Comparison of ENCODE assay signal across 35 cellular contexts in genomic region chr7:11335951-11336350, GRCh38.
"Had no signal": no experiment of that assay in that cellular context is flagged by ENCODE, and none has a peak within 500 bp of the region (broad histone marks: within the 10 kb centered on the region; RNA-seq: fewer than 3 reads in every experiment).

No MANE protein-coding gene starts in this region.

- H3K4me3 ChIP-seq: ascending aorta, cardiac muscle cell had no signal

- H3K27ac Mint-ChIP-seq: activated B cell treated with CpG ODN at 0.5 μM for 24 hours; activated CD4-positive, alpha-beta memory T cell treated with anti-CD3 and anti-CD28 coated beads for 36 hours; activated CD4-positive, alpha-beta T cell treated with anti-CD3 and anti-CD28 coated beads, Interleukin-2, amount 10 ng/mL, durations not matched to agents 24 days and 14 days; activated CD8-positive, alpha-beta T cell treated with anti-CD3 and anti-CD28 coated beads for 36 hours; activated naive CD4-positive, alpha-beta T cell treated with anti-CD3 and anti-CD28 coated beads, Interleukin-2, amount 10 ng/mL, durations not matched to agents 7 days and 5 days; activated naive CD4-positive, alpha-beta T cell treated with anti-CD3 and anti-CD28 coated beads, Interleukin-2, amount 50 U/mL, for 24 hours; activated naive CD8-positive, alpha-beta T cell; activated naive CD8-positive, alpha-beta T cell treated with anti-CD3 and anti-CD28 coated beads, Interleukin-2, amount 10 ng/mL, durations not matched to agents 7 days and 5 days; activated naive CD8-positive, alpha-beta T cell treated with anti-CD3 and anti-CD28 coated beads, Interleukin-2, amount 50 U/mL, for 24 hours; activated T-cell treated with anti-CD3 and anti-CD28 coated beads, Interleukin-2, amount 50 U/mL, for 72 hours; activated T-helper 1 cell treated with anti-CD3 and anti-CD28 coated beads, Interleukin-12 subunit alpha, Interleukin-12 subunit beta, Interleukin-2, Interleukin-4 antibody, amounts not matched to agents 30 ng/mL and 10 ng/mL and 1 ng/mL, durations not matched to agents 14 hours and 24 hours and 36 hours; activated T-helper 17 cell treated with anti-CD3 and anti-CD28 coated beads, Interleukin-2, amount 50 U/mL, for 72 hours; brain; T-cell; T-helper 17 cell had no signal

- H3K9me3 ChIP-seq: ascending aorta had no signal

- H3K4me1 Mint-ChIP-seq: activated B cell treated with CpG ODN at 0.5 μM for 24 hours; activated CD4-positive, alpha-beta T cell treated with anti-CD3 and anti-CD28 coated beads, Interleukin-2, amount 10 ng/mL, durations not matched to agents 24 days and 14 days; activated naive CD4-positive, alpha-beta T cell treated with anti-CD3 and anti-CD28 coated beads, Interleukin-2, amount 10 ng/mL, durations not matched to agents 7 days and 5 days; activated naive CD4-positive, alpha-beta T cell treated with anti-CD3 and anti-CD28 coated beads, Interleukin-2, amount 50 U/mL, for 24 hours; activated naive CD8-positive, alpha-beta T cell treated with anti-CD3 and anti-CD28 coated beads, Interleukin-2, amount 10 ng/mL, durations not matched to agents 7 days and 5 days; activated naive CD8-positive, alpha-beta T cell treated with anti-CD3 and anti-CD28 coated beads, Interleukin-2, amount 50 U/mL, for 24 hours; activated T-helper 17 cell treated with anti-CD3 and anti-CD28 coated beads, Interleukin-2, amount 50 U/mL, for 72 hours; central memory CD8-positive, alpha-beta T cell; T-cell; T-helper 17 cell had no signal

- H3K4me3 Mint-ChIP-seq: activated B cell treated with CpG ODN at 0.5 μM for 24 hours; activated CD4-positive, alpha-beta memory T cell treated with anti-CD3 and anti-CD28 coated beads for 36 hours; activated CD4-positive, alpha-beta T cell treated with anti-CD3 and anti-CD28 coated beads, Interleukin-2, amount 10 ng/mL, durations not matched to agents 24 days and 14 days; activated CD8-positive, alpha-beta T cell treated with anti-CD3 and anti-CD28 coated beads for 36 hours; activated naive CD4-positive, alpha-beta T cell treated with anti-CD3 and anti-CD28 coated beads, Interleukin-2, amount 10 ng/mL, durations not matched to agents 7 days and 5 days; activated naive CD4-positive, alpha-beta T cell treated with anti-CD3 and anti-CD28 coated beads, Interleukin-2, amount 50 U/mL, for 24 hours; activated naive CD8-positive, alpha-beta T cell; activated naive CD8-positive, alpha-beta T cell treated with anti-CD3 and anti-CD28 coated beads, Interleukin-2, amount 10 ng/mL, durations not matched to agents 7 days and 5 days; activated naive CD8-positive, alpha-beta T cell treated with anti-CD3 and anti-CD28 coated beads, Interleukin-2, amount 50 U/mL, for 24 hours; activated T-cell treated with anti-CD3 and anti-CD28 coated beads, Interleukin-2, amount 50 U/mL, for 4 hours; activated T-cell treated with anti-CD3 and anti-CD28 coated beads, Interleukin-2, amount 50 U/mL, for 72 hours; activated T-helper 1 cell treated with anti-CD3 and anti-CD28 coated beads, Interleukin-12 subunit alpha, Interleukin-12 subunit beta, Interleukin-2, Interleukin-4 antibody, amounts not matched to agents 30 ng/mL and 10 ng/mL and 1 ng/mL, durations not matched to agents 14 hours and 24 hours and 36 hours; activated T-helper 17 cell treated with anti-CD3 and anti-CD28 coated beads, Interleukin-2, amount 50 U/mL, for 72 hours; brain; central memory CD8-positive, alpha-beta T cell; T-cell; T-helper 17 cell had no signal

- H3K36me3 ChIP-seq: ascending aorta, cardiac muscle cell had no signal

- H3K9me3 Mint-ChIP-seq: activated CD4-positive, alpha-beta memory T cell treated with anti-CD3 and anti-CD28 coated beads for 36 hours; activated CD4-positive, alpha-beta T cell treated with anti-CD3 and anti-CD28 coated beads, Interleukin-2, amount 10 ng/mL, durations not matched to agents 24 days and 14 days; activated CD8-positive, alpha-beta T cell treated with anti-CD3 and anti-CD28 coated beads for 36 hours; activated naive CD4-positive, alpha-beta T cell treated with anti-CD3 and anti-CD28 coated beads, Interleukin-2, amount 10 ng/mL, durations not matched to agents 7 days and 5 days; activated naive CD4-positive, alpha-beta T cell treated with anti-CD3 and anti-CD28 coated beads, Interleukin-2, amount 50 U/mL, for 24 hours; activated naive CD8-positive, alpha-beta T cell treated with anti-CD3 and anti-CD28 coated beads, Interleukin-2, amount 10 ng/mL, durations not matched to agents 7 days and 5 days; activated naive CD8-positive, alpha-beta T cell treated with anti-CD3 and anti-CD28 coated beads, Interleukin-2, amount 50 U/mL, for 24 hours; activated T-cell treated with anti-CD3 and anti-CD28 coated beads, Interleukin-2, amount 50 U/mL, for 4 hours; activated T-cell treated with anti-CD3 and anti-CD28 coated beads, Interleukin-2, amount 50 U/mL, for 72 hours; activated T-helper 1 cell treated with anti-CD3 and anti-CD28 coated beads, Interleukin-12 subunit alpha, Interleukin-12 subunit beta, Interleukin-2, Interleukin-4 antibody, amounts not matched to agents 30 ng/mL and 10 ng/mL and 1 ng/mL, durations not matched to agents 14 hours and 24 hours and 36 hours; activated T-helper 17 cell treated with anti-CD3 and anti-CD28 coated beads, Interleukin-2, amount 50 U/mL, for 72 hours; central memory CD8-positive, alpha-beta T cell; T-cell had no signal

- H3K27ac ChIP-seq: ascending aorta, cardiac muscle cell, VCaP had no signal

- H3K36me3 Mint-ChIP-seq: activated CD4-positive, alpha-beta memory T cell treated with anti-CD3 and anti-CD28 coated beads for 36 hours; activated naive CD4-positive, alpha-beta T cell treated with anti-CD3 and anti-CD28 coated beads, Interleukin-2, amount 10 ng/mL, durations not matched to agents 7 days and 5 days; activated naive CD4-positive, alpha-beta T cell treated with anti-CD3 and anti-CD28 coated beads, Interleukin-2, amount 50 U/mL, for 24 hours; activated naive CD8-positive, alpha-beta T cell; activated naive CD8-positive, alpha-beta T cell treated with anti-CD3 and anti-CD28 coated beads, Interleukin-2, amount 10 ng/mL, durations not matched to agents 7 days and 5 days; brain; T-cell had no signal

- DNase-seq: activated B cell treated with CpG ODN at 0.5 μM for 24 hours; activated CD4-positive, alpha-beta memory T cell treated with anti-CD3 and anti-CD28 coated beads for 36 hours; activated CD4-positive, alpha-beta T cell treated with anti-CD3 and anti-CD28 coated beads for 4 hours; activated CD4-positive, alpha-beta T cell treated with anti-CD3 and anti-CD28 coated beads, Interleukin-2, amount 10 ng/mL, durations not matched to agents 24 days and 14 days; activated CD4-positive, alpha-beta T cell treated with anti-CD3 and anti-CD28 coated beads, Interleukin-2, amount 50 U/mL, for 1 hour; activated CD4-positive, alpha-beta T cell treated with anti-CD3 and anti-CD28 coated beads, Interleukin-2, amount 50 U/mL, for 4 hours; activated CD4-positive, CD25-positive, alpha-beta regulatory T cell treated with anti-CD3 and anti-CD28 coated beads, Interleukin-2, amount 50 U/mL, for 72 hours; activated CD8-positive, alpha-beta memory T cell treated with anti-CD3 and anti-CD28 coated beads, Interleukin-2, amount 50 U/mL, for 4 hours; activated CD8-positive, alpha-beta T cell treated with anti-CD3 and anti-CD28 coated beads for 36 hours; activated effector memory CD4-positive, alpha-beta T cell treated with anti-CD3 and anti-CD28 coated beads, Interleukin-2, amount 50 U/mL, for 16 hours; activated gamma-delta T cell treated with Interleukin-2 at 50 U/mL for 16 hours; activated naive CD4-positive, alpha-beta T cell; activated naive CD4-positive, alpha-beta T cell treated with anti-CD3 and anti-CD28 coated beads, Interleukin-2, amount 10 ng/mL, durations not matched to agents 7 days and 5 days; activated naive CD8-positive, alpha-beta T cell treated with anti-CD3 and anti-CD28 coated beads, Interleukin-2, amount 10 ng/mL, durations not matched to agents 7 days and 5 days; activated naive CD8-positive, alpha-beta T cell treated with anti-CD3 and anti-CD28 coated beads, Interleukin-2, amount 50 U/mL, for 24 hours; activated T-cell treated with anti-CD3 and anti-CD28 coated beads for 4 hours; activated T-cell treated with anti-CD3 and anti-CD28 coated beads, Interleukin-2, amount 50 U/mL, for 1 hour; activated T-cell treated with anti-CD3 and anti-CD28 coated beads, Interleukin-2, amount 50 U/mL, for 4 hours; activated T-cell treated with anti-CD3 and anti-CD28 coated beads, Interleukin-2, amount 50 U/mL, for 72 hours; amygdala; anterior cingulate cortex; caudate nucleus; cerebellar nuclear complex; T-cell; T-helper 17 cell; T1000 had no signal

- ATAC-seq: activated CD8-positive, alpha-beta T cell treated with anti-CD3 and anti-CD28 coated beads for 36 hours; activated naive CD8-positive, alpha-beta T cell treated with anti-CD3 and anti-CD28 coated beads, Interleukin-2, amount 50 U/mL, for 24 hours; activated T-cell treated with anti-CD3 and anti-CD28 coated beads, Interleukin-2, amount 50 U/mL, for 4 hours; activated T-cell treated with anti-CD3 and anti-CD28 coated beads, Interleukin-2, amount 50 U/mL, for 72 hours; activated T-helper 17 cell treated with anti-CD3 and anti-CD28 coated beads, Interleukin-2, amount 50 U/mL, for 72 hours; T-cell; T-helper 17 cell had no signal

- H3K27me3 Mint-ChIP-seq: activated CD4-positive, alpha-beta memory T cell treated with anti-CD3 and anti-CD28 coated beads for 36 hours; activated CD4-positive, alpha-beta T cell treated with anti-CD3 and anti-CD28 coated beads, Interleukin-2, amount 10 ng/mL, durations not matched to agents 24 days and 14 days; activated naive CD4-positive, alpha-beta T cell treated with anti-CD3 and anti-CD28 coated beads, Interleukin-2, amount 10 ng/mL, durations not matched to agents 7 days and 5 days; brain; T-cell had no signal

- H3K27me3 ChIP-seq: ascending aorta, cardiac muscle cell had no signal
